Comparison of ENCODE assay signal across 8 cellular contexts in the genomic region with DNA sequence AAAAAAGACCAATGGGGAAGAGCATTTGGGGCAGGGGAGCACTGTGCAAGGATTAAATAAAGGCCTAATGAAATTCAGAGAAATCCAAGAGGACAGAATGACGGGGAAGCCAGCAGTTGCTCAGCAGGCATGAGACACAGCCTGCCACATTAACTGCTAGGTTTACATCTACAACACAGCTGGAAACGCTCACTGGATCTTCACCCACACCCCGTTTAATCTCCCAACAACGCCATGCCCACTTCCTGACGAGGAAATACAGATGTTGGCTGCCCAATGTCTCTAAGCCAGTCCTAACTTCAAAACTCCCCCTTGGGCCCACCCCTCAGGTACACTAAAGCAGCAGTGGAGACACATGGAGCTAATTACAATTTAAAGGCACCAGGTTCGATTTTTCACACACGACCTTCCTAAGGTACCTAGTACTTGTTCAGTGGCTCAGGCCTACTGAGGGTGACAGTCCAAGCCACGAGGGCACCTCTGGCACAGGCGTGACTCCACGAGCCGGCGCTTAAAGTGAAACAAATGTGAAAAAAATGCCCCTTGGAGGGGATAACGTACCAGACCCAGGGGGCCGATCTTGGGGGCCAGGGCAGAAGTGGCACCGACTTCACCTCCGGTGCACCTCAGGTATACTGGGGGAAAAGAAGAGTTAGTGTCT. TPM values are rescaled to one million over a fixed set of nuclear protein-coding genes. Genes with fewer than 3 reads are reported as not detected.
DNase-seq lines count a peak whose midpoint lies in the region; ATAC-seq and TF ChIP-seq lines count a peak whose summit lies in the region.

No MANE protein-coding gene starts in this region.

- H3K23ac ChIP-seq in mesendoderm (ENCODE audit: low read length) = peak overlapping the region; percentile 54

- no peak overlapping the region for H2AK5ac ChIP-seq in mesendoderm (ENCODE audit: low read length)

- no CpG with 5 or more reads among the region's 16 CpGs for WGBS in mesendoderm (ENCODE audit: extremely low coverage, insufficient coverage, low lambda C conversion rate)

- peaks cover 28% of the 10 kb centered on the region for H3K4me1 ChIP-seq in OCI-LY1 (ENCODE audit: insufficient read depth, low read length, severe bottlenecking)
- peaks cover 3% of the 10 kb centered on the region for H3K4me1 ChIP-seq in mesendoderm (ENCODE audit: control insufficient read depth, low read depth, low read length)
- peaks cover 38% of the 10 kb centered on the region for H3K4me1 ChIP-seq in vagina

- H3K9ac ChIP-seq in OCI-LY1 (ENCODE audit: low read length) (peak overlapping the region; percentile 88), mesendoderm (ENCODE audit: low read length) (peak overlapping the region; percentile 99)

- no peaks in the 10 kb centered on the region for H3K9me2 ChIP-seq in OCI-LY1 (ENCODE audit: low read depth, low read length)

- peak overlapping the region; percentile 78 for H3K27ac ChIP-seq in OCI-LY1 (ENCODE audit: low read depth, low read length, poor library complexity, severe bottlenecking)
- peak overlapping the region; percentile 68 for H3K27ac ChIP-seq in mesendoderm (ENCODE audit: low read depth, low read length)
- peak overlapping the region; percentile 74 for H3K27ac ChIP-seq in vagina

- H3K56ac ChIP-seq in mesendoderm (ENCODE audit: low read length) = peak overlapping the region; percentile 91

- H3K79me2 ChIP-seq in OCI-LY1 (ENCODE audit: insufficient read depth, low read length) = peaks cover 15% of the 10 kb centered on the region
- H3K79me2 ChIP-seq in mesendoderm (ENCODE audit: control insufficient read depth, insufficient read depth, low read length) = peaks cover 34% of the 10 kb centered on the region

- intact Hi-C loops in vagina (cut with DNase I) = no loop called here

- H3K4me2 ChIP-seq in OCI-LY1 (ENCODE audit: low read length) = peak overlapping the region; percentile 95
- H3K4me2 ChIP-seq in mesendoderm (ENCODE audit: low read length) = peak overlapping the region; percentile 35

- H3F3A ChIP-seq in OCI-LY1 (ENCODE audit: insufficient read depth, low read length) = peaks cover 18% of the 10 kb centered on the region

- H4K8ac ChIP-seq in mesendoderm (ENCODE audit: low read depth, low read length) = no peak overlapping the region

- peaks cover 21% of the 10 kb centered on the region for H3K9me3 ChIP-seq in OCI-LY1 (ENCODE audit: low read length)
- H3K9me3 ChIP-seq in vagina = no peaks in the 10 kb centered on the region

- no peak for TF ChIP-seq POLR2A in vagina (IDR thresholded peaks at IDR 0.05)

- TF ChIP-seq CTCF in OCI-LY1 (IDR thresholded peaks at IDR 0.05; ENCODE audit: low read length) (peak; percentile 4; the same call in 1 of the 2 replicates), vagina (IDR thresholded peaks at IDR 0.05) (no peak)

- no peaks in the 10 kb centered on the region for H4K20me1 ChIP-seq in OCI-LY1 (ENCODE audit: insufficient read depth, low read length)

- peak; percentile 43 for DNase-seq in NCI-H82 (lab: John Stamatoyannopoulos, UW)
- no peak for DNase-seq in NCI-H82 treated with DMSO at 0.1 percent for 48 hours (lab: John Stamatoyannopoulos, UW; ENCODE audit: unreplicated experiment)
- DNase-seq in dedifferentiated amniotic fluid mesenchymal stem cell (ENCODE audit: extremely low spot score) = peak; percentile 48
- DNase-seq in mesendoderm = peak; percentile 16
- no peak for DNase-seq in vagina (ENCODE audit: extremely low spot score in 2 of 2)
- DNase-seq in Ammon's horn (ENCODE audit: low spot score) = no peak

- H2BK120ac ChIP-seq in mesendoderm (ENCODE audit: low read depth, low read length) = no peak overlapping the region

- peak overlapping the region; percentile 87 for H3K4ac ChIP-seq in mesendoderm (ENCODE audit: low read depth, low read length)

- H2AFZ ChIP-seq in OCI-LY1 (ENCODE audit: low read length) = no peak overlapping the region

- no peak overlapping the region for H4K5ac ChIP-seq in mesendoderm (ENCODE audit: low read length)

- H3K27me3 ChIP-seq in OCI-LY1 (ENCODE audit: insufficient read depth, low read length) (no peaks in the 10 kb centered on the region), mesendoderm (ENCODE audit: insufficient read depth, low read length, poor library complexity) (no peaks in the 10 kb centered on the region), vagina (no peaks in the 10 kb centered on the region)

- peak overlapping the region; percentile 31 for H2BK5ac ChIP-seq in mesendoderm (ENCODE audit: low read length)

- peak overlapping the region; percentile 43 for H3K18ac ChIP-seq in mesendoderm (ENCODE audit: low read length)

- H3K79me1 ChIP-seq in mesendoderm (ENCODE audit: low read length) = peaks cover 9% of the 10 kb centered on the region

- ATAC-seq in HG03378 (IDR thresholded peaks at IDR 0.05; ENCODE audit: unreplicated experiment) = no peak

- peaks cover 57% of the 10 kb centered on the region for H3K36me3 ChIP-seq in OCI-LY1 (ENCODE audit: insufficient read depth, low read length)
- H3K36me3 ChIP-seq in mesendoderm (ENCODE audit: control insufficient read depth, insufficient read depth, low read length) = peaks cover 27% of the 10 kb centered on the region
- peaks cover 0 to 36% of the 10 kb centered on the region in 2 donors for H3K36me3 ChIP-seq in vagina

- H3K4me3 ChIP-seq in OCI-LY1 (ENCODE audit: low read depth, low read length, poor library complexity, severe bottlenecking) (peak overlapping the region; percentile 72), mesendoderm (ENCODE audit: low read length) (peak overlapping the region; percentile 98), vagina (peak overlapping the region; percentile 61 to 94)

- no peak overlapping the region for H2BK15ac ChIP-seq in mesendoderm (replicated peaks; ENCODE audit: low read depth)

RNA-seq across cellular contexts. Expression of gene RPL12, which starts 0.9 kb away (rescaled TPM):
- polyA plus RNA-seq in mesendoderm (2013, experiment 1 of 2) = 3,187 TPM
- polyA plus RNA-seq in mesendoderm (2013, experiment 2 of 2) = 3,242 TPM
- total RNA-seq in vagina = 2,572 TPM

RNA-seq across cellular contexts. Expression of gene LRSAM1, which starts 1.0 kb away (rescaled TPM):
- polyA plus RNA-seq in mesendoderm (2013, experiment 1 of 2) = 7.8 TPM
- 8.5 TPM for polyA plus RNA-seq in mesendoderm (2013, experiment 2 of 2)
- total RNA-seq in vagina = 30.0 TPM

RNA-seq across cellular contexts. Expression of gene ZNF79, which starts 26.1 kb away (rescaled TPM):
- polyA plus RNA-seq in mesendoderm (2013, experiment 1 of 2) = 1.9 TPM
- 1.8 TPM for polyA plus RNA-seq in mesendoderm (2013, experiment 2 of 2)
- 13.3 TPM for total RNA-seq in vagina

RNA-seq across cellular contexts. Expression of gene SLC2A8, which starts 53.3 kb away (rescaled TPM):
- 10.7 TPM for polyA plus RNA-seq in mesendoderm (2013, experiment 1 of 2)
- 10.9 TPM for polyA plus RNA-seq in mesendoderm (2013, experiment 2 of 2)
- total RNA-seq in vagina = 13.8 TPM

Comparison
In these comparisons a context has a peak if more than half of its experiments do, and no peak if none do; other contexts are left out.
1. DNase-seq: peak in NCI-H82 (single experiment), dedifferentiated amniotic fluid mesenchymal stem cell (single experiment) and mesendoderm (single experiment); none in NCI-H82 treated with DMSO at 0.1 percent for 48 hours (single experiment), vagina (0 of 2) and Ammon's horn (single experiment).
2. Peak in every context shown above with its lines, with median percentiles within 50 percentile points of each other: H3K27ac ChIP-seq and H3K4me3 ChIP-seq.